ENCODE assay signal across 8 cellular contexts in genomic region chr10:27258838-27259532, GRCh38. TPM values are rescaled to one million over a fixed set of nuclear protein-coding genes. Genes with fewer than 3 reads are reported as not detected.
DNase-seq lines count a peak whose midpoint lies in the region; ATAC-seq and TF ChIP-seq lines count a peak whose summit lies in the region.

No MANE protein-coding gene starts in this region.

- H3K4me2 ChIP-seq in OCI-LY1 (ENCODE audit: low read length), result peak overlapping the region; percentile 52

- H3K79me2 ChIP-seq in ACC112 (ENCODE audit: control insufficient read depth, insufficient read depth, low read length, unreplicated experiment) (no peaks in the 10 kb centered on the region), OCI-LY1 (ENCODE audit: insufficient read depth, low read length) (no peaks in the 10 kb centered on the region)

- DNase-seq in ecto neural progenitor cell (ENCODE audit: low spot score), result peak; percentile 71
- DNase-seq in mesothelial cell of epicardium (ENCODE audit: low spot score in 2 of 2, unreplicated experiment in 2 of 2), result no peak
- DNase-seq in HUDEP-2 (lab: John Stamatoyannopoulos, UW; ENCODE audit: unreplicated experiment in 76 of 76), result no peak

- peaks cover 10% of the 10 kb centered on the region for H3K4me1 Mint-ChIP-seq in mesothelial cell of epicardium

- TF ChIP-seq CTCF in OCI-LY1 (IDR thresholded peaks at IDR 0.05; ENCODE audit: low read length), result no peak
- TF ChIP-seq CTCF in mesothelial cell of epicardium (IDR thresholded peaks at IDR 0.05; ENCODE audit: unreplicated experiment), result no peak

- peaks cover 57% of the 10 kb centered on the region for H3K27me3 ChIP-seq in ACC112 (ENCODE audit: insufficient read depth, low read length)
- 0 out of 2 replicates have a peak, but pooled peaks cover 5% of the 10 kb centered on the region for H3K27me3 ChIP-seq in OCI-LY1 (ENCODE audit: insufficient read depth, low read length)

- no peak overlapping the region for H3K9ac ChIP-seq in OCI-LY1 (ENCODE audit: low read length)

- H3K9me3 Mint-ChIP-seq in mesothelial cell of epicardium, result no peaks in the 10 kb centered on the region

- ATAC-seq in GM19023 (IDR thresholded peaks at IDR 0.05; ENCODE audit: unreplicated experiment), result peak; percentile 68
- no peak for ATAC-seq in GM18519 (IDR thresholded peaks at IDR 0.05; ENCODE audit: low FRiP score, unreplicated experiment)

- H3K36me3 Mint-ChIP-seq in mesothelial cell of epicardium, result no peaks in the 10 kb centered on the region

- H3K4me3 ChIP-seq in ACC112 (ENCODE audit: low read depth, low read length), result peak overlapping the region; percentile 72
- H3K4me3 ChIP-seq in OCI-LY1 (ENCODE audit: low read depth, low read length, poor library complexity, severe bottlenecking), result peak overlapping the region; percentile 38
- H3K4me3 ChIP-seq in urinary bladder (ENCODE audit: low read depth, low read length), result peak overlapping the region; percentile 47

- H3K36me3 ChIP-seq in ACC112 (ENCODE audit: insufficient read depth, low read length), result no peaks in the 10 kb centered on the region
- no peaks in the 10 kb centered on the region for H3K36me3 ChIP-seq in OCI-LY1 (ENCODE audit: insufficient read depth, low read length)
- no peaks in the 10 kb centered on the region for H3K36me3 ChIP-seq in urinary bladder (ENCODE audit: insufficient read depth)

- H3K27ac ChIP-seq in ACC112 (ENCODE audit: low read depth, low read length) (no peak overlapping the region), OCI-LY1 (ENCODE audit: low read depth, low read length, poor library complexity, severe bottlenecking) (no peak overlapping the region), urinary bladder (ENCODE audit: low read depth) (no peak overlapping the region)

- H3K4me3 Mint-ChIP-seq in mesothelial cell of epicardium, result peak overlapping the region; percentile 76

- 1% methylated on average over 65 of the region's 65 CpGs for WGBS in urinary bladder

- no peaks in the 10 kb centered on the region for H4K20me1 ChIP-seq in OCI-LY1 (ENCODE audit: insufficient read depth, low read length)

- peaks cover 78% of the 10 kb centered on the region for H3K27me3 Mint-ChIP-seq in mesothelial cell of epicardium (ENCODE audit: low read depth)

- H3K9me2 ChIP-seq in OCI-LY1 (ENCODE audit: low read depth, low read length), result no peaks in the 10 kb centered on the region

- H3K4me1 ChIP-seq in ACC112 (ENCODE audit: control insufficient read depth, insufficient read depth, low read length, unreplicated experiment) (peaks cover 2% of the 10 kb centered on the region), OCI-LY1 (ENCODE audit: insufficient read depth, low read length, severe bottlenecking) (peaks cover 4% of the 10 kb centered on the region), urinary bladder (ENCODE audit: insufficient read depth) (no peaks in the 10 kb centered on the region)

- no peaks in the 10 kb centered on the region for H3F3A ChIP-seq in OCI-LY1 (ENCODE audit: insufficient read depth, low read length)

- H3K9me3 ChIP-seq in OCI-LY1 (ENCODE audit: low read length), result no peaks in the 10 kb centered on the region

- H2AFZ ChIP-seq in ACC112 (ENCODE audit: low read length, unreplicated experiment), result peak overlapping the region; percentile 7
- H2AFZ ChIP-seq in OCI-LY1 (ENCODE audit: low read length), result no peak overlapping the region

- H3K27ac Mint-ChIP-seq in mesothelial cell of epicardium, result no peak overlapping the region

RNA-seq across cellular contexts. Expression of gene ACBD5, which starts 18.4 kb away (rescaled TPM):
- 21.2 to 23.3 TPM (median 23.1 TPM) in 3 replicates for total RNA-seq in mesothelial cell of epicardium
- total RNA-seq in urinary bladder, result 24.9 TPM
- polyA plus RNA-seq in urinary bladder, result 12.7 TPM
